1 cellular context compared by ENCODE assay signal in genomic region chr2:181806039-181806392, GRCh38.
TF ChIP-seq lines count a peak whose summit lies in the region.

No MANE protein-coding gene starts in this region.

TF ChIP-seq in GM23338, 12 proteins besides CTCF, POLR2A, EP300 and RAD21 (continued from another document):
- TF ChIP-seq REST (IDR thresholded peaks at IDR 0.05; ENCODE audit: unreplicated experiment) = no peak
- TF ChIP-seq EZH2phosphoT487 (IDR thresholded peaks at IDR 0.05; ENCODE audit: unreplicated experiment) = no peak
